Comparison of ENCODE assay signal across 8 cellular contexts in genomic region chr14:105482486-105483110, GRCh38. TPM values are rescaled to one million over a fixed set of nuclear protein-coding genes. Genes with fewer than 3 reads are reported as not detected.
DNase-seq lines count a peak whose midpoint lies in the region; ATAC-seq and TF ChIP-seq lines count a peak whose summit lies in the region.

No MANE protein-coding gene starts in this region.

- peak overlapping the region; percentile 98 for H3K27ac Mint-ChIP-seq in T-helper 2 cell treated with Interferon-gamma antibody and Interleukin-4, amounts not matched to agents 5 μg/mL and 100 μg/mL, for 36 hours

- H3K9me3 ChIP-seq in right lobe of liver, result no peaks in the 10 kb centered on the region

- no peak for TF ChIP-seq CTCF in right lobe of liver (IDR thresholded peaks at IDR 0.05)

- H3K4me1 ChIP-seq in right lobe of liver, result peaks cover 0 to 20% (median 10%) of the 10 kb centered on the region in 4 donors

- no peak for TF ChIP-seq POLR2A in right lobe of liver (IDR thresholded peaks at IDR 0.05)

- peak overlapping the region; percentile 79 for H3K4me3 Mint-ChIP-seq in T-helper 2 cell treated with Interferon-gamma antibody and Interleukin-4, amounts not matched to agents 5 μg/mL and 100 μg/mL, for 36 hours

- WGBS in right lobe of liver (ENCODE audit: insufficient coverage, low coverage, low lambda C conversion rate, missing lambda C conversion rate), result 45% methylated on average over 5 of the region's 18 CpGs

- peak overlapping the region; percentile 84 for H3K27ac ChIP-seq in angular gyrus (ENCODE audit: low read depth, low read length)
- peak overlapping the region; percentile 39 to 89 (median 72) for H3K27ac ChIP-seq in right lobe of liver
- H3K27ac ChIP-seq in substantia nigra (ENCODE audit: low read depth, low read length, poor library complexity, severe bottlenecking), result peak overlapping the region; percentile 66

- no peak for ATAC-seq in right lobe of liver
- no peak for ATAC-seq in HG03175 (IDR thresholded peaks at IDR 0.05; ENCODE audit: unreplicated experiment)

- H3K4me3 ChIP-seq in right lobe of liver, result no peak overlapping the region

- intact Hi-C loops in right lobe of liver (cut with DNase I), result no loop called here

- no peak for DNase-seq in T-helper 2 cell treated with Interferon-gamma antibody and Interleukin-4, amounts not matched to agents 5 μg/mL and 100 μg/mL, for 36 hours (ENCODE audit: low spot score)
- DNase-seq in T-helper 2 cell (no peak), right lobe of liver (no peak), substantia nigra (lab: John Stamatoyannopoulos, UW) (no peak), NCI-H345 treated with DMSO at 0.1 percent for 48 hours (lab: John Stamatoyannopoulos, UW; ENCODE audit: unreplicated experiment) (no peak), HPDE6-E6E7 (ENCODE audit: extremely low spot score) (no peak)

- no peaks in the 10 kb centered on the region for H3K9me3 Mint-ChIP-seq in T-helper 2 cell treated with Interferon-gamma antibody and Interleukin-4, amounts not matched to agents 5 μg/mL and 100 μg/mL, for 36 hours

- peaks cover 26% of the 10 kb centered on the region for H3K4me1 Mint-ChIP-seq in T-helper 2 cell treated with Interferon-gamma antibody and Interleukin-4, amounts not matched to agents 5 μg/mL and 100 μg/mL, for 36 hours (ENCODE audit: low read depth)

- no peaks in the 10 kb centered on the region for H3K36me3 Mint-ChIP-seq in T-helper 2 cell treated with Interferon-gamma antibody and Interleukin-4, amounts not matched to agents 5 μg/mL and 100 μg/mL, for 36 hours (ENCODE audit: low read depth)

- H3K27me3 Mint-ChIP-seq in T-helper 2 cell treated with Interferon-gamma antibody and Interleukin-4, amounts not matched to agents 5 μg/mL and 100 μg/mL, for 36 hours (ENCODE audit: low read depth), result peaks cover 16% of the 10 kb centered on the region

- no peaks in the 10 kb centered on the region for H3K27me3 ChIP-seq in right lobe of liver

- no peaks in the 10 kb centered on the region for H3K36me3 ChIP-seq in right lobe of liver

RNA-seq across cellular contexts. Expression of gene CRIP1, which starts 4.1 kb away (rescaled TPM):
- 1 to 10 TPM in 5 of 6 experiments, under 1 TPM in 1; 0.79 to 5.4 (median 2.7) TPM for total RNA-seq in right lobe of liver

RNA-seq across cellular contexts. Expression of gene CRIP2, which starts 8.0 kb away (rescaled TPM):
- total RNA-seq in right lobe of liver, result 10 to 100 TPM; 11.2 to 50.0 (median 27.5) TPM

RNA-seq across cellular contexts. Expression of gene TEDC1, which starts 8.4 kb away (rescaled TPM):
- 1 to 10 TPM; 2.2 to 8.1 (median 3.9) TPM for total RNA-seq in right lobe of liver

RNA-seq across cellular contexts. Expression of gene TMEM121, which starts 43.8 kb away (rescaled TPM):
- 1 to 10 TPM in 5 of 6 experiments, under 1 TPM in 1; 0.74 to 3.2 (median 2.2) TPM for total RNA-seq in right lobe of liver
